In genomic region chr6:150770631-150771030, GRCh38 we compare ENCODE assay signal across 32 cellular contexts.
DNase-seq lines count a peak whose midpoint lies in the region; ATAC-seq and TF ChIP-seq lines count a peak whose summit lies in the region.
"Had no signal": no experiment of that assay in that cellular context is flagged by ENCODE, and none has a peak within 500 bp of the region (broad histone marks: within the 10 kb centered on the region; RNA-seq: fewer than 3 reads in every experiment).

No MANE protein-coding gene starts in this region.

- no peak overlapping the region for H2AK5ac ChIP-seq in IMR-90 (ENCODE audit: low read depth, low read length)

- in situ Hi-C loops in IMR-90 (cut with MboI; ENCODE audit: low sequenced_read_pairs) = no loop called here

- H3K36me3 Mint-ChIP-seq in endothelial cell (ENCODE audit: low read depth, unreplicated experiment) (peaks cover 57% of the 10 kb centered on the region), nephron progenitor cell (ENCODE audit: low read depth) (peaks cover 41% of the 10 kb centered on the region)
- H3K36me3 Mint-ChIP-seq: activated naive CD8-positive, alpha-beta T cell treated with anti-CD3 and anti-CD28 coated beads for 36 hours had no signal

- H3K4me3 ChIP-seq in IMR-90 (ENCODE audit: insufficient read depth, low read depth, low read length) (no peak overlapping the region), fibroblast of the aortic adventitia (ENCODE audit: low read depth, low read length) (no peak overlapping the region)
- H3K4me3 ChIP-seq: ascending aorta, BLaER1, gastroesophageal sphincter, right lobe of liver, SJCRH30, tibial artery, vagina had no signal

- peaks cover 5% of the 10 kb centered on the region for H3K9me3 Mint-ChIP-seq in endothelial cell (ENCODE audit: unreplicated experiment)
- H3K9me3 Mint-ChIP-seq in nephron progenitor cell = peaks cover 27% of the 10 kb centered on the region
- H3K9me3 Mint-ChIP-seq: activated naive CD8-positive, alpha-beta T cell treated with anti-CD3 and anti-CD28 coated beads for 36 hours had no signal

- TF ChIP-seq CTCF in IMR-90 (conservative IDR thresholded peaks at IDR 0.05; ENCODE audit: low read depth, low read length) (no peak), fibroblast of the aortic adventitia (IDR thresholded peaks at IDR 0.05; ENCODE audit: insufficient read depth, low read length) (no peak), omental fat pad (IDR thresholded peaks at IDR 0.05) (no peak), endothelial cell (IDR thresholded peaks at IDR 0.05; ENCODE audit: unreplicated experiment) (no peak), nephron progenitor cell (IDR thresholded peaks at IDR 0.05) (no peak)

- no peak overlapping the region for H3K9ac ChIP-seq in IMR-90 (ENCODE audit: low read depth, low read length)
- H3K9ac ChIP-seq: BLaER1 had no signal

- H3K14ac ChIP-seq in IMR-90 (replicated peaks; ENCODE audit: low read depth, low read length) = no peak overlapping the region

- H3K4me1 Mint-ChIP-seq in endothelial cell (ENCODE audit: unreplicated experiment) = peaks cover 34% of the 10 kb centered on the region
- H3K4me1 Mint-ChIP-seq in nephron progenitor cell = peaks cover 30% of the 10 kb centered on the region
- H3K4me1 Mint-ChIP-seq: activated naive CD8-positive, alpha-beta T cell treated with anti-CD3 and anti-CD28 coated beads for 36 hours had no signal

- H3K4ac ChIP-seq in IMR-90 (ENCODE audit: low read depth, low read length) = no peak overlapping the region

- H3K36me3 ChIP-seq in IMR-90 (ENCODE audit: control insufficient read depth, insufficient read depth, low read length) = no peaks in the 10 kb centered on the region
- H3K36me3 ChIP-seq: BLaER1, gastroesophageal sphincter, SJCRH30, tibial artery, vagina had no signal

- no peak overlapping the region for H4K5ac ChIP-seq in IMR-90 (ENCODE audit: low read depth, low read length)

- no peak for TF ChIP-seq RAD21 in IMR-90 (IDR thresholded peaks at IDR 0.05; ENCODE audit: low read length)

- no peak overlapping the region for H2AFZ ChIP-seq in IMR-90 (replicated peaks; ENCODE audit: low read length, poor library complexity)

- no peak overlapping the region for H2BK120ac ChIP-seq in IMR-90 (ENCODE audit: low read depth, low read length)

- H2BK20ac ChIP-seq in IMR-90 (ENCODE audit: low read depth, low read length) = no peak overlapping the region

- H2BK5ac ChIP-seq in IMR-90 (ENCODE audit: low read depth, low read length, poor library complexity, severe bottlenecking) = no peak overlapping the region

- intact Hi-C loops in IMR-90 (cut with micrococcal nuclease) = no loop called here

- no peak overlapping the region for H3K4me2 ChIP-seq in IMR-90 (ENCODE audit: low read depth, low read length)
- H3K4me2 ChIP-seq: BLaER1 had no signal

- H3K56ac ChIP-seq in IMR-90 (ENCODE audit: extremely low read depth, insufficient read depth, low read length) = no peak overlapping the region

- no peak overlapping the region for H4K8ac ChIP-seq in IMR-90 (ENCODE audit: low read depth in 2 of 2, low read length in 2 of 2)

- H3K27ac ChIP-seq in IMR-90 (ENCODE audit: insufficient read depth, low read length) = no peak overlapping the region
- H3K27ac ChIP-seq: ascending aorta, BLaER1, gastroesophageal sphincter, right lobe of liver, SJCRH30, tibial artery, vagina had no signal

- POLR2A ChIA-PET in IMR-90 (lab: Charles Lee; ENCODE audit: unreplicated experiment) = no interaction called here

- peak; percentile 11 for DNase-seq in IMR-90
- DNase-seq in NCI-H226 = peak; percentile 40
- DNase-seq in fibroblast of the aortic adventitia (ENCODE audit: low read depth) = peak; percentile 41
- no peak for DNase-seq in omental fat pad (ENCODE audit: low spot score)
- no peak for DNase-seq in midbrain (lab: John Stamatoyannopoulos, UW)
- no peak for DNase-seq in endothelial cell (ENCODE audit: low spot score)
- no peak for DNase-seq in nephron progenitor cell
- DNase-seq: activated CD4-positive, alpha-beta T cell treated with anti-CD3 and anti-CD28 coated beads for 48 hours; activated CD8-positive, alpha-beta memory T cell treated with anti-CD3 and anti-CD28 coated beads for 24 hours; activated effector memory CD4-positive, alpha-beta T cell treated with Interleukin-2 at 50 U/mL for 16 hours; activated naive CD8-positive, alpha-beta T cell treated with anti-CD3 and anti-CD28 coated beads for 36 hours; activated T-cell treated with anti-CD3 and anti-CD28 coated beads for 4 hours; central memory CD4-positive, alpha-beta T cell; cortex of kidney; effector memory CD4-positive, alpha-beta T cell; EL; GOT3; HFFc6; NCI-H1436; NCI-H446; NCI-H748 treated with DMSO at 0.1 percent for 48 hours; right lobe of liver; SJCRH30; stimulated activated CD4-positive, alpha-beta T cell treated with anti-CD3 and anti-CD28 coated beads, Interleukin-12 subunit alpha, Interleukin-12 subunit beta, amount 100 ng/mL, for 4 hours; stimulated activated CD4-positive, alpha-beta T cell treated with anti-CD3 and anti-CD28 coated beads, Interleukin-2, amount 100 ng/mL, for 48 hours; T1000; tibial artery had no signal

- H3K27ac Mint-ChIP-seq in endothelial cell (ENCODE audit: unreplicated experiment) = no peak overlapping the region
- no peak overlapping the region for H3K27ac Mint-ChIP-seq in nephron progenitor cell
- H3K27ac Mint-ChIP-seq: activated naive CD8-positive, alpha-beta T cell treated with anti-CD3 and anti-CD28 coated beads for 36 hours; HFFc6 had no signal

- peaks cover 2% of the 10 kb centered on the region for H3K27me3 Mint-ChIP-seq in endothelial cell (ENCODE audit: unreplicated experiment)
- H3K27me3 Mint-ChIP-seq in nephron progenitor cell (ENCODE audit: low read depth, poor library complexity) = peaks cover 5% of the 10 kb centered on the region

- 100% methylated on average over 1 of the region's 3 CpGs; no CpG with 5 or more reads in 1 of the 2 experiments for WGBS in IMR-90 (ENCODE audit: extremely low coverage in 2 of 2, insufficient read length in 1 of 2), 2 experiments

- no peak for TF ChIP-seq POLR2A in IMR-90 (IDR thresholded peaks at IDR 0.05; ENCODE audit: low read depth, low read length)

- no peak overlapping the region for H2BK15ac ChIP-seq in IMR-90 (ENCODE audit: low read depth, low read length)

- H3K23ac ChIP-seq in IMR-90 (ENCODE audit: low read depth, low read length) = no peak overlapping the region

- H2AK9ac ChIP-seq in IMR-90 (replicated peaks; ENCODE audit: low read depth, low read length, poor library complexity) = no peak overlapping the region

- no peak overlapping the region for H3K18ac ChIP-seq in IMR-90 (ENCODE audit: low read depth, low read length)

- H4K91ac ChIP-seq in IMR-90 (ENCODE audit: insufficient read depth, low read depth, low read length) = no peak overlapping the region

- H3K4me3 Mint-ChIP-seq in endothelial cell (ENCODE audit: unreplicated experiment) (no peak overlapping the region), nephron progenitor cell (no peak overlapping the region)
- H3K4me3 Mint-ChIP-seq: activated naive CD8-positive, alpha-beta T cell treated with anti-CD3 and anti-CD28 coated beads for 36 hours; HFFc6; neural crest cell had no signal

- dilution Hi-C loops in IMR-90 (cut with HindIII; ENCODE audit: low sequenced_read_pairs, unreplicated experiment) = no loop called here

- ATAC-seq in IMR-90 (ENCODE audit: low read depth) (peak; percentile 21), omental fat pad (ENCODE audit: low FRiP score) (peak; percentile 37)
- ATAC-seq: gastroesophageal sphincter had no signal

- H3K79me1 ChIP-seq in IMR-90 (ENCODE audit: low read depth in 1 of 2, low read length in 2 of 2) = no peaks in the 10 kb centered on the region

- no peaks in the 10 kb centered on the region for H3K9me3 ChIP-seq in IMR-90 (ENCODE audit: control insufficient read depth, insufficient read depth, low read length)
- H3K9me3 ChIP-seq: tibial artery, vagina had no signal

- H3K9me1 ChIP-seq in IMR-90 (ENCODE audit: insufficient read depth, low read length) = no peaks in the 10 kb centered on the region; the same call in 1 of the 2 replicates

- CTCF ChIA-PET in IMR-90 (lab: Yijun Ruan, JAX) = no interaction called here

- H3K27me3 ChIP-seq in IMR-90 (ENCODE audit: control insufficient read depth, insufficient read depth, low read length) = no peaks in the 10 kb centered on the region
- H3K27me3 ChIP-seq: ascending aorta, BLaER1, gastroesophageal sphincter, right lobe of liver, SJCRH30, tibial artery, vagina had no signal

- no TSS peak for BruUV-seq in IMR-90 (replicated peaks; lab: Mats Ljungman, UMichigan)

- H4K20me1 ChIP-seq in IMR-90 (ENCODE audit: insufficient read depth, low read length) = no peaks in the 10 kb centered on the region
- H4K20me1 ChIP-seq: BLaER1 had no signal

- no peaks in the 10 kb centered on the region for H3K4me1 ChIP-seq in IMR-90 (ENCODE audit: control insufficient read depth, insufficient read depth, low read length)
- H3K4me1 ChIP-seq: ascending aorta, BLaER1, right lobe of liver, vagina had no signal

TF ChIP-seq in IMR-90, 13 proteins besides CTCF, POLR2A, EP300 and RAD21:
- TF ChIP-seq RCOR1 (IDR thresholded peaks at IDR 0.05; ENCODE audit: insufficient replicate concordance, low read length) (no peak), CEBPB (IDR thresholded peaks at IDR 0.05; ENCODE audit: low read depth, low read length) (peak; percentile 64)

Comparison
In these comparisons a context has a peak if more than half of its experiments do, and no peak if none do; other contexts are left out.
1. DNase-seq: peak in IMR-90 (single experiment), NCI-H226 (single experiment) and fibroblast of the aortic adventitia (single experiment); none in omental fat pad (single experiment), midbrain (single experiment), endothelial cell (single experiment) and nephron progenitor cell (single experiment).